20 cellular contexts compared by ENCODE assay signal in the genomic region with DNA sequence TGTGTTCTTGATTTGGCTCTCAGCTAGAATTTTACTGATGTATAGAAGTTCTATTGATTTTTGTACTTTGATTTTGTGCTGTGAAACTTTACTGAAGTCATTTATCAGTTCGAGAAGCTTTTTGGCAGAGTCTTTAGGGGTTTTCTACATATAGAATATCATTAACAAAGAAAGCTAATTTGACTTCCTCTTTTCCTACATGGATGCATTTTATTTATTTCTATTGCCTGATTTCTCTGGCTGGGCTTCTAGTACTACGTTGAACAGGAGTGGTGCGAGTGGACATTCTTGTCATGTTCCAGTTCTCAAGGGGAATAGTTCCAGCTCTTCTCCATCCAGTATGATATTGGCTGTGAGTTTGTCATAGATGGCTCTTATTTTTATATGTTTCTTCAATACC.
A peak's percentile ranks its signal among the peaks of the same experiment; 100 is the strongest.
DNase-seq lines count a peak whose midpoint lies in the region; ATAC-seq, FAIRE-seq and TF ChIP-seq lines count a peak whose summit lies in the region.
"Had no signal": no experiment of that assay in that cellular context is flagged by ENCODE, and none has a peak within 500 bp of the region (broad histone marks: within the 10 kb centered on the region; RNA-seq: fewer than 3 reads in every experiment).

No MANE protein-coding gene starts in this region.

- TF ChIP-seq RAD21 in GM12878 (IDR thresholded peaks at IDR 0.05; ENCODE audit: insufficient read depth, low read depth, low read length) = no peak

- no peak overlapping the region for H2AFZ ChIP-seq in GM12878 (ENCODE audit: control insufficient read depth, low read depth, low read length)

- peak; percentile 6 for DNase-seq in OCI-M1 (lab: John Stamatoyannopoulos, UW)
- no peak for DNase-seq in GM12878 (ENCODE audit: low read depth, low spot score)
- DNase-seq in globus pallidus (ENCODE audit: low spot score) = no peak
- DNase-seq in NAMALWA (ENCODE audit: low spot score) = no peak
- no peak for DNase-seq in NCI-H345 treated with DMSO at 0.1 percent for 48 hours (lab: John Stamatoyannopoulos, UW; ENCODE audit: unreplicated experiment)
- DNase-seq: 8988T; ACHN; Caco-2; Calu3; CD4-positive, alpha-beta T cell; CD8-positive, alpha-beta T cell; DMS79 treated with DMSO at 0.1 percent for 48 hours; GF-D8 had no signal

- no peaks in the 10 kb centered on the region for H3K27me3 ChIP-seq in GM12878 (replicated peaks in 1 of 2; ENCODE audit: control insufficient read depth in 2 of 2, insufficient read depth in 2 of 2, low read length in 1 of 2)
- H3K27me3 ChIP-seq: BLaER1 treated with 17β-estradiol and CSF1 and Interleukin-3, amounts not matched to agents 10 nM and 100 nM had no signal

- no peak overlapping the region for H3K4me2 ChIP-seq in GM12878 (ENCODE audit: control insufficient read depth, insufficient read depth)
- H3K4me2 ChIP-seq: BLaER1 treated with 17β-estradiol and CSF1 and Interleukin-3, amounts not matched to agents 10 nM and 100 nM had no signal

- H3K4me1 ChIP-seq in GM12878 (ENCODE audit: control insufficient read depth, insufficient read depth, low read length) = no peaks in the 10 kb centered on the region
- H3K4me1 ChIP-seq: BLaER1 treated with 17β-estradiol and CSF1 and Interleukin-3, amounts not matched to agents 10 nM and 100 nM had no signal

- intact Hi-C loops in GM12878 (cut with micrococcal nuclease; ENCODE audit: unreplicated experiment) = loop anchor here (5.0 to 10.0 kb wide), 2 partner anchors 79 to 1249 kb away; no protein-coding TSS in a partner anchor

- POLR2A ChIA-PET in GM12878 (lab: Charles Lee) = interaction anchor here (1.0 to 1.3 kb wide), 3 partner anchors 13 to 37 kb away, joined by 3 to 4 read pairs (median 3); no protein-coding TSS in a partner anchor

- no peaks in the 10 kb centered on the region for H3K9me3 ChIP-seq in GM12878 (replicated peaks; ENCODE audit: control insufficient read depth, insufficient read depth, low read length)
- H3K9me3 ChIP-seq: BLaER1 treated with 17β-estradiol and CSF1 and Interleukin-3, amounts not matched to agents 10 nM and 100 nM; Caco-2 had no signal

- no peak for FAIRE-seq in GM12878 (lab: Jason Lieb, UNC)
- FAIRE-seq: A204.1, D721Med, G401.6, GM12891, GM19239 had no signal

- H4K20me1 ChIP-seq in GM12878 (ENCODE audit: control insufficient read depth, insufficient read depth) = no peaks in the 10 kb centered on the region
- H4K20me1 ChIP-seq: BLaER1 treated with 17β-estradiol and CSF1 and Interleukin-3, amounts not matched to agents 10 nM and 100 nM had no signal

- TF ChIP-seq EP300 in GM12878 (IDR thresholded peaks at IDR 0.05; ENCODE audit: borderline replicate concordance in 1 of 2, control insufficient read depth in 1 of 2, low read depth in 2 of 2, low read length in 2 of 2) = no peak

- H3K9ac ChIP-seq in GM12878 (ENCODE audit: control insufficient read depth, insufficient read depth, low read length) = no peak overlapping the region
- H3K9ac ChIP-seq: BLaER1 treated with 17β-estradiol and CSF1 and Interleukin-3, amounts not matched to agents 10 nM and 100 nM had no signal

- TF ChIP-seq CTCF in GM12878 (IDR thresholded peaks at IDR 0.05 in 2 of 3, conservative IDR thresholded peaks at IDR 0.05 in 1 of 3; ENCODE audit: control insufficient read depth in 2 of 3, extremely low read depth in 1 of 3, insufficient read depth in 1 of 3, low read depth in 3 of 3, low read length in 3 of 3) = no peak

- RAD21 ChIA-PET in GM12878 (lab: Charles Lee; ENCODE audit: unreplicated experiment) = interaction anchor here (0.6 to 2.4 kb wide), 7 partner anchors 10 to 34 kb away, joined by 3 to 11 read pairs (median 5); no protein-coding TSS in a partner anchor

- no peaks in the 10 kb centered on the region for H3K36me3 ChIP-seq in GM12878 (ENCODE audit: control insufficient read depth in 2 of 2, insufficient read depth in 2 of 2, low read length in 1 of 2)
- H3K36me3 ChIP-seq: BLaER1 treated with 17β-estradiol and CSF1 and Interleukin-3, amounts not matched to agents 10 nM and 100 nM had no signal

- H3K79me2 ChIP-seq in GM12878 (ENCODE audit: control insufficient read depth, insufficient read depth, low read length) = no peaks in the 10 kb centered on the region

- no peak for TF ChIP-seq POLR2A in GM12878 (IDR thresholded peaks at IDR 0.05; ENCODE audit: low read depth, low read length)

- CTCF ChIA-PET in GM12878 (lab: Yijun Ruan, JAX) = interaction anchor here (1.0 to 1.7 kb wide), 6 partner anchors 9 to 100 kb away, joined by 3 to 5 read pairs (median 4); no protein-coding TSS in a partner anchor

- BruUV-seq in GM12878 (replicated peaks; lab: Mats Ljungman, UMichigan) = no TSS peak

- in situ Hi-C loops in GM12878 (cut with MboI) = no loop called here

- no peak overlapping the region for H3K4me3 ChIP-seq in GM12878
- H3K4me3 ChIP-seq: BLaER1 treated with 17β-estradiol and CSF1 and Interleukin-3, amounts not matched to agents 10 nM and 100 nM had no signal

- peak; percentile 4; the same call in 1 of the 3 replicates for ATAC-seq in GM12878
- ATAC-seq: CD8-positive, alpha-beta T cell had no signal

- 35% methylated on average over 3 of the region's 3 CpGs for WGBS in GM12878 (ENCODE audit: insufficient coverage, insufficient replicate concordance, low lambda C conversion rate, missing lambda C conversion rate)

- H3K27ac ChIP-seq in GM12878 (ENCODE audit: control insufficient read depth, insufficient read depth) = no peak overlapping the region
- H3K27ac ChIP-seq: BLaER1 treated with 17β-estradiol and CSF1 and Interleukin-3, amounts not matched to agents 10 nM and 100 nM; C4-2B had no signal

- SMC1A ChIA-PET in GM12878 (lab: Charles Lee; ENCODE audit: uncharacterized antibody, unreplicated experiment) = interaction anchor here (0.7 to 2.0 kb wide), 19 partner anchors 9 to 136 kb away, joined by 3 to 14 read pairs (median 5); no protein-coding TSS in a partner anchor

TF ChIP-seq in GM12878, 131 proteins besides CTCF, POLR2A, EP300 and RAD21 (continues in another document):
- TF ChIP-seq ATF7 (IDR thresholded peaks at IDR 0.05; ENCODE audit: low read depth) = no peak
- no peak for TF ChIP-seq USF2 (IDR thresholded peaks at IDR 0.05; ENCODE audit: borderline replicate concordance, low read depth, low read length)
- TF ChIP-seq SREBF2 (IDR thresholded peaks at IDR 0.05; ENCODE audit: low read length) = no peak
- TF ChIP-seq ELK1 (IDR thresholded peaks at IDR 0.05; ENCODE audit: low read depth, low read length) = no peak
- TF ChIP-seq POLR2AphosphoS2 (IDR thresholded peaks at IDR 0.05; ENCODE audit: low read depth, low read length) = no peak
- no peak for TF ChIP-seq GABPA (IDR thresholded peaks at IDR 0.05; ENCODE audit: low read depth)
- TF ChIP-seq RB1 (IDR thresholded peaks at IDR 0.05; ENCODE audit: borderline replicate concordance) = no peak
- TF ChIP-seq MTA2 (IDR thresholded peaks at IDR 0.05; ENCODE audit: low read depth) = peak; percentile 56; the same call in 1 of the 2 replicates
- no peak for TF ChIP-seq ZNF622 (IDR thresholded peaks at IDR 0.05)
- TF ChIP-seq RBBP5 (conservative IDR thresholded peaks at IDR 0.05) = no peak
- TF ChIP-seq E2F4 (IDR thresholded peaks at IDR 0.05; ENCODE audit: low read depth, low read length) = no peak
- TF ChIP-seq IKZF2 (IDR thresholded peaks at IDR 0.05) = peak; percentile 25 to 57; a peak in 2 of 4 replicates
- TF ChIP-seq BMI1 (IDR thresholded peaks at IDR 0.05; ENCODE audit: borderline replicate concordance) = no peak
- TF ChIP-seq KAT2A (conservative IDR thresholded peaks at IDR 0.05; ENCODE audit: control insufficient read depth, low read depth, low read length) = no peak
- TF ChIP-seq IKZF1 (conservative IDR thresholded peaks at IDR 0.05) = 0 out of 2 replicates have a peak, but pooled peaks have one; percentile 27
- no peak for TF ChIP-seq BACH1 (IDR thresholded peaks at IDR 0.05; ENCODE audit: borderline replicate concordance)
- TF ChIP-seq NFIC (IDR thresholded peaks at IDR 0.05; ENCODE audit: low read depth, low read length) = no peak
- no peak for TF ChIP-seq GATAD2B (conservative IDR thresholded peaks at IDR 0.05; ENCODE audit: low read depth)
- no peak for TF ChIP-seq DPF2 (IDR thresholded peaks at IDR 0.05)
